ENCODE assay signal across 1 cellular context in genomic region chr18:58894937-58895336, GRCh38.
TF ChIP-seq lines count a peak whose summit lies in the region.

No MANE protein-coding gene starts in this region.

TF ChIP-seq in GM23338, 12 proteins besides CTCF, POLR2A, EP300 and RAD21 (continued from another document):
- no peak for TF ChIP-seq REST (IDR thresholded peaks at IDR 0.05; ENCODE audit: unreplicated experiment)
- no peak for TF ChIP-seq ZNF114 (CRISPR knock-in tag; IDR thresholded peaks at IDR 0.05)
- no peak for TF ChIP-seq STAT1 (IDR thresholded peaks at IDR 0.05; ENCODE audit: unreplicated experiment)
- no peak for TF ChIP-seq JUNB (IDR thresholded peaks at IDR 0.05; ENCODE audit: unreplicated experiment)
TF ChIP-seq in GM23338: peak in this region for 0.
